11 cellular contexts compared by ENCODE assay signal in genomic region chr11:13834463-13834862, GRCh38.
DNase-seq lines count a peak whose midpoint lies in the region; ATAC-seq and TF ChIP-seq lines count a peak whose summit lies in the region.
"Had no signal": no experiment of that assay in that cellular context is flagged by ENCODE, and none has a peak within 500 bp of the region (broad histone marks: within the 10 kb centered on the region; RNA-seq: fewer than 3 reads in every experiment).

No MANE protein-coding gene starts in this region.

- ATAC-seq in GM19452 (IDR thresholded peaks at IDR 0.05; ENCODE audit: unreplicated experiment): no peak
- ATAC-seq: stimulated activated naive B cell treated with anti-CD40 and anti-IgM and Interleukin-4, amounts not matched to agents 10 μg/mL and 1 μg/mL and 100 μg/mL, for 72 hours had no signal

- H3K27me3 Mint-ChIP-seq in neural crest cell (ENCODE audit: low read depth): peaks cover 14% of the 10 kb centered on the region

- no peak overlapping the region for H3K27ac Mint-ChIP-seq in neural crest cell (ENCODE audit: unreplicated experiment)
- H3K27ac Mint-ChIP-seq: activated T-helper 2 cell treated with anti-CD3 and anti-CD28 coated beads, Interferon-gamma antibody, Interleukin-2, Interleukin-4, amounts not matched to agents 10 μg/mL and 5 μg/mL and 100 μg/mL, durations not matched to agents 14 hours and 24 hours and 36 hours; stimulated activated naive B cell treated with anti-CD40 and anti-IgM and Interleukin-4, amounts not matched to agents 10 μg/mL and 1 μg/mL and 100 μg/mL, for 72 hours had no signal

- H3K4me3 Mint-ChIP-seq in neural crest cell: no peak overlapping the region
- H3K4me3 Mint-ChIP-seq: stimulated activated naive B cell treated with anti-CD40 and anti-IgM and Interleukin-4, amounts not matched to agents 10 μg/mL and 1 μg/mL and 100 μg/mL, for 72 hours had no signal

- H3K9me3 ChIP-seq in effector memory CD4-positive, alpha-beta T cell (ENCODE audit: control insufficient read depth, low read length): no peaks in the 10 kb centered on the region

- no peaks in the 10 kb centered on the region for H3K36me3 ChIP-seq in effector memory CD4-positive, alpha-beta T cell (ENCODE audit: control insufficient read depth, insufficient read depth, low read length)

- H3K27ac ChIP-seq in effector memory CD4-positive, alpha-beta T cell (ENCODE audit: insufficient read depth, low read length, poor library complexity, severe bottlenecking): no peak overlapping the region

- H3K9me3 Mint-ChIP-seq in neural crest cell: peaks cover 3% of the 10 kb centered on the region

- no peaks in the 10 kb centered on the region for H3K27me3 ChIP-seq in effector memory CD4-positive, alpha-beta T cell (replicated peaks; ENCODE audit: control insufficient read depth, insufficient read depth, low read length, poor library complexity, severe bottlenecking)

- H3K4me3 ChIP-seq in LNCaP clone FGC (ENCODE audit: low read depth, low read length) (no peak overlapping the region), choroid plexus epithelial cell (ENCODE audit: low read depth, low read length) (no peak overlapping the region)
- H3K4me3 ChIP-seq in effector memory CD4-positive, alpha-beta T cell (ENCODE audit: insufficient read depth, low read depth, low read length, poor library complexity, severe bottlenecking): no peak overlapping the region

- no peaks in the 10 kb centered on the region for H3K4me1 ChIP-seq in effector memory CD4-positive, alpha-beta T cell (ENCODE audit: control insufficient read depth, insufficient read depth, low read length, poor library complexity, severe bottlenecking)

- no peaks in the 10 kb centered on the region for H3K36me3 Mint-ChIP-seq in neural crest cell (ENCODE audit: low read depth)

- DNase-seq in DMS53 (lab: John Stamatoyannopoulos, UW): peak; percentile 18
- no peak for DNase-seq in DMS53 treated with DMSO at 0.1 percent for 48 hours (lab: John Stamatoyannopoulos, UW; ENCODE audit: unreplicated experiment)
- DNase-seq in LNCaP clone FGC (ENCODE audit: low read depth): no peak
- no peak for DNase-seq in choroid plexus epithelial cell (ENCODE audit: low read depth)
- DNase-seq in neural crest cell (ENCODE audit: low read depth, low spot score): peak; percentile 34
- no peak for DNase-seq in effector memory CD4-positive, alpha-beta T cell
- DNase-seq in NCI-H2227 (lab: John Stamatoyannopoulos, UW; ENCODE audit: unreplicated experiment): no peak
- DNase-seq: small intestine; stimulated activated naive B cell treated with anti-CD40 and anti-IgM and Interleukin-4, amounts not matched to agents 10 μg/mL and 1 μg/mL and 100 μg/mL, for 72 hours had no signal

- H3K4me1 Mint-ChIP-seq in neural crest cell: no peaks in the 10 kb centered on the region

- peak; percentile 29; the same call in 1 of the 2 replicates for TF ChIP-seq CTCF in LNCaP clone FGC (IDR thresholded peaks at IDR 0.05; ENCODE audit: control insufficient read depth, extremely low read depth, insufficient read depth)
- peak; percentile 16 for TF ChIP-seq CTCF in choroid plexus epithelial cell (conservative IDR thresholded peaks at IDR 0.05; ENCODE audit: low read depth, low read length)
- peak; percentile 56 for TF ChIP-seq CTCF in neural crest cell (conservative IDR thresholded peaks at IDR 0.05)

Comparison
In these comparisons a context has a peak if more than half of its experiments do, and no peak if none do; other contexts are left out.
1. DNase-seq: peak in DMS53 (single experiment) and neural crest cell (single experiment); none in DMS53 treated with DMSO at 0.1 percent for 48 hours (single experiment), LNCaP clone FGC (single experiment), choroid plexus epithelial cell (single experiment), effector memory CD4-positive, alpha-beta T cell (0 of 3) and NCI-H2227 (single experiment).
2. Peak in every context shown above with its lines, with median percentiles within 50 percentile points of each other: CTCF ChIP-seq.